8 cellular contexts compared by ENCODE assay signal in the genomic region with DNA sequence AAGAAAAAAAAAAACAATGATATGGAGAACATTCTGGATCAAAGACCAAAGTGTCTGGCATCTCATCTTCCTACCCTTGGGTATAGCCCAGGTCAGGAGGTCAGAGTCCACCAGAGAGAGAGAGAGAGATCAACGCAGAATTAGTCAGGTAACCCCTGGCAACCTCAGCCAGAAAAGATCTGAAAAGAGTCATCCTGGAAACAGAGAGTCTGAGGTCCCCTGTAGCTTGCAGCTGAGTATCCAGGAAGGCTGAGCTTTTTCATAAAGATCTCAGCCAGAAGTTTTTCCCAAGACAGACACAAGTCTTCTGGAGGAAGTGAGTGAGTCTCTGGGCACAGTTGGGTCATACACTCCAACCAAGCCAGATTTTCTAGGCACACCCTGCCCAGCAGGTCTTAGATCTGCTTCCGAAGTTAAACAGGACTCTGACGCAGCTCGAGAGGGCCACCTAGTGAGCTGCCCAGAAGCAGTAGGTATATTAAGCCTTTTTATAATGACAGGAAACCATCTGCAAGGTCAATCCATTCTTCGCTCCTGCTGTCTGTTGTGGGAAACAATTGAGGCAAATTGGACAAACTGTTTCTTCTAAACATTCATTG. TPM values are rescaled to one million over a fixed set of nuclear protein-coding genes. Genes with fewer than 3 reads are reported as not detected.
DNase-seq lines count a peak whose midpoint lies in the region; ATAC-seq, FAIRE-seq and TF ChIP-seq lines count a peak whose summit lies in the region.

No MANE protein-coding gene starts in this region.

- DNase-seq in CMK (ENCODE audit: low read depth) (peak; percentile 3), MG63 (peak; percentile 73), RPMI8226 (peak; percentile 60), cardiac fibroblast (ENCODE audit: low read depth in 2 of 2) (peak; percentile 78 to 88), NCI-H1048 (lab: John Stamatoyannopoulos, UW) (no peak)
- peak in 2 of 3 donors; percentile 1 to 7 for DNase-seq in stimulated activated CD4-positive, alpha-beta T cell treated with anti-CD3 and anti-CD28 coated beads, TNF-alpha, amount 100 ng/mL, for 48 hours (ENCODE audit: low read depth in 3 of 3)

- peak; percentile 93 for FAIRE-seq in islet of Langerhans (lab: Jason Lieb, UNC)

- peak; percentile 64 for TF ChIP-seq CTCF in cardiac fibroblast (IDR thresholded peaks at IDR 0.05; ENCODE audit: low read depth, low read length)

- peak; percentile 83 for ATAC-seq in GM19395 (IDR thresholded peaks at IDR 0.05; ENCODE audit: unreplicated experiment)

- no peaks in the 10 kb centered on the region for H3K27me3 ChIP-seq in MG63

- H3K4me3 ChIP-seq in MG63 (no peak overlapping the region), cardiac fibroblast (replicated peaks in 1 of 2; ENCODE audit: low read depth in 2 of 2, low read length in 2 of 2) (no peak overlapping the region)

- no peaks in the 10 kb centered on the region for H3K9me3 ChIP-seq in MG63

- H3K36me3 ChIP-seq in MG63 = no peaks in the 10 kb centered on the region

RNA-seq across cellular contexts. Expression of a gene that starts 35.7 kb away (rescaled TPM):
- not detected in 2 replicates for total RNA-seq in MG63 (2014; rRNA removed; shearing (Covaris generic); ENCODE audit: low replicate concordance)
